7 cellular contexts compared by ENCODE assay signal in the genomic region with DNA sequence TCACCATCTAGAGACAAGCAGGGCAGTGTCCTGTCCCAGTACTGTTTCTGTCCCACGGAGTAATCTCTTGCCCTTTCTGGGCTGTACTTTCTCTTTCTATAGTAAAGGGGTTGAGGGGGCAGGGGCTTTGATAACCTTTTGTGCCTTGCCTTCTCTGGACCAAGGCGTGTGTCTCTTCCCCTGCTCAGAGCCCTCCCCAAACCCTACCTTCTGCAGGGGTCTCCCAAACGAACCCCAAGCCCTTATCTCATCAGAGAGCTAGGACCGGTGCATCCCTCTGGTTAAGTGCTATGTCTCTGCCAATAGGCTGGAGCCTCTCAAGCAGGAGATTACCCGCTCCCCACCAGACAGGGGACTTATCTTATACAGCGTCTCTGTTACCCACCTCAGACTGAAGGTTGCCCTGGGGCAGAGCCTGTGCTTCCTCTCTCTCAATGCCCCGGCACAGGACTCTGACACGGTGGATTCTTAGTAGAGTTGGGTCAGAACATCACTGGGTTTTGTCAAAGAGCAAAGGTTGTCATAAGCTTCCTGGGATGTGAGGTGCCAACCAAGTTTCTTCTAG. TPM values are rescaled to one million over a fixed set of nuclear protein-coding genes. Genes with fewer than 3 reads are reported as not detected.
DNase-seq lines count a peak whose midpoint lies in the region; ATAC-seq and TF ChIP-seq lines count a peak whose summit lies in the region.

No MANE protein-coding gene starts in this region.

- peaks cover 68% of the 10 kb centered on the region for H3K4me1 Mint-ChIP-seq in activated T-cell treated with anti-CD3 and anti-CD28 coated beads, Interleukin-2, amount 50 U/mL, for 24 hours (ENCODE audit: low read depth)

- intact Hi-C loops in right cardiac atrium (cut with DNase I): loop anchor here (5.0 to 10.0 kb wide), 2 partner anchors 50 to 53 kb away; no protein-coding TSS in a partner anchor

- TF ChIP-seq CTCF in GM13976 (IDR thresholded peaks at IDR 0.05; ENCODE audit: borderline replicate concordance, control extremely low read depth, extremely low read depth, insufficient read depth, missing control alignments): no peak

- no peaks in the 10 kb centered on the region for H3K9me3 Mint-ChIP-seq in activated T-cell treated with anti-CD3 and anti-CD28 coated beads, Interleukin-2, amount 50 U/mL, for 24 hours

- peak; percentile 44 for DNase-seq in activated T-cell treated with anti-CD3 and anti-CD28 coated beads, Interleukin-2, amount 50 U/mL, for 24 hours
- peak in 1 of 3 donors; percentile 22 for DNase-seq in right cardiac atrium
- no peak for DNase-seq in HuH-7 (ENCODE audit: low spot score)
- DNase-seq in GM13976 (ENCODE audit: low spot score): no peak
- no peak for DNase-seq in SHP77 treated with DMSO at 0.1 percent for 48 hours (lab: John Stamatoyannopoulos, UW)

- H3K36me3 Mint-ChIP-seq in activated T-cell treated with anti-CD3 and anti-CD28 coated beads, Interleukin-2, amount 50 U/mL, for 24 hours (ENCODE audit: low read depth): peaks cover 35% of the 10 kb centered on the region

- H3K9ac ChIP-seq in HUES48 (ENCODE audit: low read depth, low read length): no peak overlapping the region
- peak overlapping the region; percentile 30 to 91 (median 77) for H3K9ac ChIP-seq in subcutaneous abdominal adipose tissue (ENCODE audit: low read length in 5 of 5)

- in situ Hi-C loops in GM13976 (cut with MboI; ENCODE audit: low sequenced_read_pairs, unreplicated experiment): no loop called here

- no peak overlapping the region for H3K27ac ChIP-seq in HUES48 (ENCODE audit: low read depth, low read length)
- peak overlapping the region; percentile 67 for H3K27ac ChIP-seq in right cardiac atrium (ENCODE audit: low read length)
- H3K27ac ChIP-seq in subcutaneous abdominal adipose tissue (ENCODE audit: low read depth, low read length): peak overlapping the region; percentile 90

- no peaks in the 10 kb centered on the region for H3K9me3 ChIP-seq in HUES48 (ENCODE audit: control insufficient read depth, insufficient read depth, low read length)
- H3K9me3 ChIP-seq in right cardiac atrium (ENCODE audit: control insufficient read depth, low read length): no peaks in the 10 kb centered on the region
- H3K9me3 ChIP-seq in subcutaneous abdominal adipose tissue (ENCODE audit: control insufficient read depth in 5 of 5, low read length in 5 of 5): no peaks in the 10 kb centered on the region

- peak overlapping the region; percentile 91 for H3K27ac Mint-ChIP-seq in activated T-cell treated with anti-CD3 and anti-CD28 coated beads, Interleukin-2, amount 50 U/mL, for 24 hours

- H3K4me3 Mint-ChIP-seq in activated T-cell treated with anti-CD3 and anti-CD28 coated beads, Interleukin-2, amount 50 U/mL, for 24 hours: peak overlapping the region; percentile 92

- H3K27me3 ChIP-seq in HUES48 (ENCODE audit: control insufficient read depth, insufficient read depth, low read length) (no peaks in the 10 kb centered on the region), right cardiac atrium (ENCODE audit: control insufficient read depth, insufficient read depth) (no peaks in the 10 kb centered on the region), subcutaneous abdominal adipose tissue (ENCODE audit: control insufficient read depth in 5 of 5, insufficient read depth in 4 of 5, low read length in 5 of 5) (no peaks in the 10 kb centered on the region)

- no peaks in the 10 kb centered on the region for H3K27me3 Mint-ChIP-seq in activated T-cell treated with anti-CD3 and anti-CD28 coated beads, Interleukin-2, amount 50 U/mL, for 24 hours

- WGBS in right cardiac atrium: 17% methylated on average over 8 of the region's 8 CpGs

- no peak for ATAC-seq in right cardiac atrium

- H3K36me3 ChIP-seq in HUES48 (ENCODE audit: control insufficient read depth, insufficient read depth, low read length) (peaks cover 9% of the 10 kb centered on the region), subcutaneous abdominal adipose tissue (ENCODE audit: control insufficient read depth in 5 of 5, insufficient read depth in 5 of 5, low read length in 5 of 5) (peaks cover 0 to 32% (median 15%) of the 10 kb centered on the region in 5 donors)

- H3K4me3 ChIP-seq in HUES48 (ENCODE audit: low read depth, low read length) (0 out of 2 replicates have a peak overlapping the region, but pooled peaks have one; percentile 11), right cardiac atrium (ENCODE audit: low read length) (peak overlapping the region; percentile 90), subcutaneous abdominal adipose tissue (ENCODE audit: low read depth in 1 of 5, low read length in 5 of 5) (peak overlapping the region; percentile 94 to 99 (median 96))

- H3K4me1 ChIP-seq in HUES48 (ENCODE audit: control insufficient read depth, insufficient read depth, low read length) (peaks cover 36% of the 10 kb centered on the region), right cardiac atrium (ENCODE audit: control insufficient read depth, insufficient read depth, low read length) (peaks cover 13% of the 10 kb centered on the region), subcutaneous abdominal adipose tissue (ENCODE audit: control insufficient read depth in 5 of 5, insufficient read depth in 5 of 5, low read length in 5 of 5) (peaks cover 25 to 80% (median 71%) of the 10 kb centered on the region in 5 donors)

RNA-seq across cellular contexts. Expression of gene PLEKHO2, which starts 2.9 kb away (rescaled TPM):
- total RNA-seq in right cardiac atrium: 10 to 100 TPM; 11.6 to 22.3 (median 13.8) TPM
- 11.7 TPM for polyA plus RNA-seq in right cardiac atrium

RNA-seq across cellular contexts. Expression of gene PIF1, which starts 19.2 kb away (rescaled TPM):
- total RNA-seq in right cardiac atrium: 1 to 10 TPM in 1 of 4 donors, under 1 TPM in 3; 0.25 to 1.1 (median 0.62) TPM
- polyA plus RNA-seq in right cardiac atrium: 0.86 TPM

Comparison
In these comparisons a context has a peak if more than half of its experiments do, and no peak if none do; other contexts are left out.
1. H3K4me3 ChIP-seq: peak in every context shown above with its lines; median percentile 96 in subcutaneous abdominal adipose tissue; 90 in right cardiac atrium; 11 in HUES48.